In the genomic region with DNA sequence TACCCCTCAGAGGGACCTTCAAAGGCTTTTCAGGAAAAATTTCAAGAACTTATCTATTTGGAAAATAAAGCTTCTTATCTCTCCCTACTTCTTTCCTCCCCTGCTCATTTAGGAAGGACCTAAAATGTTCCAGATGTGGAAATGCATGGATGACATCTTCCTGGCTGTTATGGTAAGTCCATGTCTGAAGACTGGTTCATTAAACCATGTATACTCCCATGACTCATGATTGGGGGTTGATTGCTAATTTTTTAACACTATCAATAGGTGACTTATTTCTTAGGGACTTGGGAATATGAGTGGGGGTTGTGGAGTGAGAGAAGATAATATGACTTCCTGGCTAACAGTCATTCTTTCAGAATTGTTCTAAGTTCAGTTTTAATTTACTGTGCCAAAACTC, we compare ENCODE assay signal across 16 cellular contexts.
DNase-seq lines count a peak whose midpoint lies in the region; FAIRE-seq and TF ChIP-seq lines count a peak whose summit lies in the region.
"Had no signal": no experiment of that assay in that cellular context is flagged by ENCODE, and none has a peak within 500 bp of the region (broad histone marks: within the 10 kb centered on the region; RNA-seq: fewer than 3 reads in every experiment).

No MANE protein-coding gene starts in this region.

- H3K9me2 ChIP-seq in MM.1S (replicated peaks; ENCODE audit: insufficient read depth, low read length), result no peaks in the 10 kb centered on the region

- H3K4me3 ChIP-seq in astrocyte (ENCODE audit: insufficient read depth, low read depth, low read length) (no peak overlapping the region), fibroblast of the aortic adventitia (ENCODE audit: low read depth, low read length) (no peak overlapping the region), MM.1S (ENCODE audit: low read length) (no peak overlapping the region)
- H3K4me3 ChIP-seq: BLaER1 treated with 17β-estradiol and CSF1 and Interleukin-3, amounts not matched to agents 10 nM and 100 nM; GM12878 had no signal

- H3K4me2 ChIP-seq in astrocyte (ENCODE audit: low read length) (no peak overlapping the region), MM.1S (ENCODE audit: low read depth, low read length) (no peak overlapping the region)
- H3K4me2 ChIP-seq: BLaER1 treated with 17β-estradiol and CSF1 and Interleukin-3, amounts not matched to agents 10 nM and 100 nM had no signal

- no peak for DNase-seq in astrocyte (ENCODE audit: low read depth)
- DNase-seq in fibroblast of the aortic adventitia (ENCODE audit: low read depth), result peak; percentile 28
- DNase-seq in kidney tubule cell (ENCODE audit: low spot score), result peak; percentile 78
- DNase-seq in NCI-H1417 (lab: John Stamatoyannopoulos, UW), result no peak
- DNase-seq in MM.1S, result no peak
- DNase-seq in cortex of kidney (lab: John Stamatoyannopoulos, UW), result no peak
- DNase-seq: Calu3; CD8-positive, alpha-beta T cell; DMS79 treated with DMSO at 0.1 percent for 48 hours; EL; GOT3; H7 had no signal

- H3K27me3 Mint-ChIP-seq in astrocyte (ENCODE audit: low read depth, unreplicated experiment), result peaks cover 2% of the 10 kb centered on the region
- H3K27me3 Mint-ChIP-seq: B cell had no signal

- no peak overlapping the region for H3K9ac ChIP-seq in astrocyte (ENCODE audit: low read length)
- no peak overlapping the region for H3K9ac ChIP-seq in MM.1S (ENCODE audit: low read length)
- H3K9ac ChIP-seq: BLaER1 treated with 17β-estradiol and CSF1 and Interleukin-3, amounts not matched to agents 10 nM and 100 nM had no signal

- H3K27ac ChIP-seq in astrocyte (ENCODE audit: low read depth, low read length) (no peak overlapping the region), MM.1S (ENCODE audit: low read length) (no peak overlapping the region)
- H3K27ac ChIP-seq: BLaER1 treated with 17β-estradiol and CSF1 and Interleukin-3, amounts not matched to agents 10 nM and 100 nM had no signal

- H3K4me1 ChIP-seq in astrocyte (ENCODE audit: insufficient read depth, low read length) (no peaks in the 10 kb centered on the region), MM.1S (ENCODE audit: low read length) (no peaks in the 10 kb centered on the region)
- H3K4me1 ChIP-seq: BLaER1 treated with 17β-estradiol and CSF1 and Interleukin-3, amounts not matched to agents 10 nM and 100 nM had no signal

- peaks cover 4% of the 10 kb centered on the region for H3K9me3 Mint-ChIP-seq in astrocyte (ENCODE audit: unreplicated experiment)

- no peak overlapping the region for H3K4me3 Mint-ChIP-seq in astrocyte (ENCODE audit: unreplicated experiment)
- H3K4me3 Mint-ChIP-seq: B cell; CD8-positive, alpha-beta T cell had no signal

- H3K36me3 ChIP-seq in astrocyte (ENCODE audit: insufficient read depth, low read length) (no peaks in the 10 kb centered on the region), MM.1S (replicated peaks; ENCODE audit: insufficient read depth, low read length) (no peaks in the 10 kb centered on the region)
- H3K36me3 ChIP-seq: BLaER1 treated with 17β-estradiol and CSF1 and Interleukin-3, amounts not matched to agents 10 nM and 100 nM had no signal

- H3K4me1 Mint-ChIP-seq in astrocyte (ENCODE audit: low read depth, unreplicated experiment), result peaks cover 1% of the 10 kb centered on the region
- H3K4me1 Mint-ChIP-seq: B cell had no signal

- peak; percentile 29 for FAIRE-seq in astrocyte (lab: Jason Lieb, UNC)
- FAIRE-seq: GM12878, HepG2 had no signal

- no peak overlapping the region for H3K27ac Mint-ChIP-seq in astrocyte (ENCODE audit: unreplicated experiment)
- H3K27ac Mint-ChIP-seq: B cell; CD8-positive, alpha-beta T cell had no signal

- H3K9me3 ChIP-seq in astrocyte (ENCODE audit: insufficient read depth, low read depth, low read length) (no peaks in the 10 kb centered on the region), MM.1S (replicated peaks; ENCODE audit: insufficient read depth, low read length) (no peaks in the 10 kb centered on the region)

- H3K79me2 ChIP-seq in astrocyte (ENCODE audit: insufficient read depth, low read length), result no peaks in the 10 kb centered on the region
- no peaks in the 10 kb centered on the region for H3K79me2 ChIP-seq in MM.1S (ENCODE audit: low read length)

- H3K27me3 ChIP-seq in astrocyte (ENCODE audit: insufficient read depth, low read length) (peaks cover 3% of the 10 kb centered on the region), MM.1S (replicated peaks; ENCODE audit: insufficient read depth, low read length) (no peaks in the 10 kb centered on the region)
- H3K27me3 ChIP-seq: BLaER1 treated with 17β-estradiol and CSF1 and Interleukin-3, amounts not matched to agents 10 nM and 100 nM had no signal

- H3F3A ChIP-seq in MM.1S (ENCODE audit: insufficient read depth, low read length), result no peaks in the 10 kb centered on the region

- H2AFZ ChIP-seq in astrocyte (ENCODE audit: low read depth, low read length) (no peak overlapping the region), MM.1S (ENCODE audit: low read length) (no peak overlapping the region)

- H3K36me3 Mint-ChIP-seq in astrocyte (ENCODE audit: low read depth, unreplicated experiment), result peaks cover 3% of the 10 kb centered on the region
- H3K36me3 Mint-ChIP-seq: CD8-positive, alpha-beta T cell had no signal

- TF ChIP-seq CTCF in astrocyte (IDR thresholded peaks at IDR 0.05; ENCODE audit: insufficient read depth, low read depth, low read length), result no peak
- TF ChIP-seq CTCF in fibroblast of the aortic adventitia (IDR thresholded peaks at IDR 0.05; ENCODE audit: insufficient read depth, low read length), result no peak
- no peak for TF ChIP-seq CTCF in MM.1S (IDR thresholded peaks at IDR 0.05; ENCODE audit: low read length)

- H4K20me1 ChIP-seq in astrocyte (ENCODE audit: insufficient read depth, low read length) (no peaks in the 10 kb centered on the region), MM.1S (ENCODE audit: insufficient read depth, low read length) (no peaks in the 10 kb centered on the region)
- H4K20me1 ChIP-seq: BLaER1 treated with 17β-estradiol and CSF1 and Interleukin-3, amounts not matched to agents 10 nM and 100 nM had no signal

Comparison
In these comparisons a context has a peak if more than half of its experiments do, and no peak if none do; other contexts are left out.
1. DNase-seq: peak in fibroblast of the aortic adventitia (single experiment) and kidney tubule cell (single experiment); none in astrocyte (single experiment), NCI-H1417 (0 of 3), MM.1S (single experiment) and cortex of kidney (single experiment).